ENCODE assay signal across 8 cellular contexts in genomic region chr1:242524571-242525359, GRCh38. TPM values are rescaled to one million over a fixed set of nuclear protein-coding genes. Genes with fewer than 3 reads are reported as not detected.
A peak's percentile ranks its signal among the peaks of the same experiment; 100 is the strongest.
DNase-seq lines count a peak whose midpoint lies in the region; ATAC-seq and TF ChIP-seq lines count a peak whose summit lies in the region.

Gene PLD5 (minus strand): TSS chr1:242524697.

- peak within 1 kb of the TSS; percentile 85 for H3K9ac ChIP-seq in NT2/D1 (ENCODE audit: insufficient read length, low read depth)

- H3K4me3 ChIP-seq in NT2/D1 (ENCODE audit: insufficient read length, low read depth) (peak within 1 kb of the TSS; percentile 76), esophagus (ENCODE audit: low read depth in 1 of 2, low read length in 2 of 2) (peak within 1 kb of the TSS; percentile 40 to 48)

- H3K27ac ChIP-seq in esophagus (ENCODE audit: low read depth in 2 of 2, low read length in 1 of 2) = no peak within 1 kb of the TSS

- H3K36me3 ChIP-seq in NT2/D1 (ENCODE audit: insufficient read depth, insufficient read length, low read length) (no peaks in the 10 kb centered on the region), esophagus (ENCODE audit: control insufficient read depth in 2 of 2, insufficient read depth in 2 of 2, low read length in 1 of 2) (no peaks in the 10 kb centered on the region)

- no peaks in the 10 kb centered on the region for H3K9me3 Mint-ChIP-seq in osteocyte (ENCODE audit: unreplicated experiment)

- TF ChIP-seq CTCF in osteocyte (IDR thresholded peaks at IDR 0.05) = no peak

- no peaks in the 10 kb centered on the region for H3K36me3 Mint-ChIP-seq in osteocyte (ENCODE audit: unreplicated experiment)

- H3K4me1 ChIP-seq in NT2/D1 (ENCODE audit: insufficient read depth, insufficient read length) (peaks cover 2% of the 10 kb centered on the region), esophagus (ENCODE audit: control insufficient read depth in 2 of 2, insufficient read depth in 2 of 2, low read length in 1 of 2) (peaks cover 2 to 4% of the 10 kb centered on the region in 2 donors)

- peaks cover 52% of the 10 kb centered on the region for H3K27me3 Mint-ChIP-seq in osteocyte (ENCODE audit: unreplicated experiment)

- H3K27me3 ChIP-seq in NT2/D1 (ENCODE audit: insufficient read depth, insufficient read length) (peaks cover 41% of the 10 kb centered on the region), esophagus (ENCODE audit: control insufficient read depth in 1 of 2, insufficient read depth in 2 of 2, low read length in 2 of 2) (peaks cover 0 to 3% of the 10 kb centered on the region in 2 donors)

- H3K27ac Mint-ChIP-seq in osteocyte (ENCODE audit: unreplicated experiment) = no peak within 1 kb of the TSS

- peak within 1 kb of the TSS; percentile 71 for H3K4me3 Mint-ChIP-seq in osteocyte (ENCODE audit: unreplicated experiment)

- DNase-seq in NCI-H748 (lab: John Stamatoyannopoulos, UW; ENCODE audit: unreplicated experiment) (peak; percentile 70), NCI-H748 treated with DMSO at 0.1 percent for 48 hours (lab: John Stamatoyannopoulos, UW) (no peak), NT2/D1 (ENCODE audit: low read depth, low spot score) (peak; percentile 40), osteocyte (ENCODE audit: extremely low spot score, unreplicated experiment) (no peak), RPMI8226 (no peak)
- DNase-seq in activated CD4-positive, CD25-positive, alpha-beta regulatory T cell (lab: John Stamatoyannopoulos, UW) = no peak

- no peak for ATAC-seq in HG03460 (IDR thresholded peaks at IDR 0.05; ENCODE audit: unreplicated experiment)

- peaks cover 15% of the 10 kb centered on the region for H3K4me1 Mint-ChIP-seq in osteocyte (ENCODE audit: unreplicated experiment)

- H3K9me3 ChIP-seq in NT2/D1 (ENCODE audit: insufficient read depth, low read length) = no peaks in the 10 kb centered on the region
- peaks cover 0 to 2% of the 10 kb centered on the region in 2 donors for H3K9me3 ChIP-seq in esophagus (ENCODE audit: control insufficient read depth in 2 of 2, insufficient read depth in 1 of 2, low read depth in 1 of 2, low read length in 1 of 2)

- WGBS in esophagus, 2 donors = 1% methylated on average over 48 to 75 of the region's 77 CpGs

RNA-seq across cellular contexts. Expression of gene PLD5, which starts in this region (rescaled TPM):
- polyA plus RNA-seq in esophagus = under 1 TPM; 0.04 to 0.11 TPM
- not detected in 2 replicates for total RNA-seq in osteocyte

Comparison
In these comparisons a context has a peak if more than half of its experiments do, and no peak if none do; other contexts are left out.
1. DNase-seq: peak in NCI-H748 (single experiment) and NT2/D1 (single experiment); none in NCI-H748 treated with DMSO at 0.1 percent for 48 hours (single experiment), osteocyte (single experiment), activated CD4-positive, CD25-positive, alpha-beta regulatory T cell (0 of 4) and RPMI8226 (single experiment).